ENCODE assay signal across 9 cellular contexts in the genomic region with DNA sequence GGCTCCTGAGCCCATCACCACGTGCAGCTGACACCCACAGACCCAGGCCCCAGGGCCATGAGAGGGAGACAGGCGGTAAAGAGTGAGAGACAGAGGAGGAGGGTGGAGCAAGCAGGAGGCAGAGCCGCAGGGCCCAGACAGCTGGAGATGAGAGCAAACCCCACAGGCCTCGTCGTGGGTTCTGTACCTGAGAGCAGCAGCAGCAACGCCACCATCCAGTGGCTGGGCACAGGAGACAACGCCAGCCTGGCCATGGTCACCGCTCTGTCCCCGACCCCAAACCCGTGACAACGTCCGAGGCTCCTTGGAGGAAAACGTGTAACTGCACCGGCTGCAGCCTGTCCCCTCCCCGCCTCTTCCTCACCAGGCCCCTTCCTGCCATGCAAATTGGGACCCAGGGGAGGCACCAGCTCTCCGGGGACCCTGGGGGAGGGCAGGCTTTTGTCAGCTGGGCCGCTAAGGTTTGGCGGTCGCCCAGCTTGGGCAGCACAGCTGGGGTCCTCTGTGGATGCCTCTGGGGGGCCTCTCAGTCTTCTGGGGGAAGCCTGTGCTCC. TPM values are rescaled to one million over a fixed set of nuclear protein-coding genes. Genes with fewer than 3 reads are reported as not detected.
DNase-seq lines count a peak whose midpoint lies in the region; ATAC-seq and TF ChIP-seq lines count a peak whose summit lies in the region.
"Had no signal": no experiment of that assay in that cellular context is flagged by ENCODE, and none has a peak within 500 bp of the region (broad histone marks: within the 10 kb centered on the region; RNA-seq: fewer than 3 reads in every experiment).

A gene (minus strand): TSS at position 324 of the 554 bp plus-strand sequence. CDS start 70 bp downstream, at position 254.

- H3K36me3 ChIP-seq in vagina (no peaks in the 10 kb centered on the region), tibial nerve (no peaks in the 10 kb centered on the region)

- intact Hi-C loops in left ventricle myocardium superior (cut with micrococcal nuclease), result no loop called here
- intact Hi-C loops in vagina (cut with DNase I), result no loop called here

- peak; percentile 81 for ATAC-seq in GM18868 (IDR thresholded peaks at IDR 0.05; ENCODE audit: unreplicated experiment)
- ATAC-seq in HG02678 (IDR thresholded peaks at IDR 0.05; ENCODE audit: unreplicated experiment), result peak; percentile 83
- peak; percentile 18 for ATAC-seq in left ventricle myocardium superior

- TF ChIP-seq CTCF in vagina (IDR thresholded peaks at IDR 0.05) (no peak), tibial nerve (IDR thresholded peaks at IDR 0.05) (no peak)

- H3K4me1 ChIP-seq in vagina (peaks cover 22% of the 10 kb centered on the region), tibial nerve (peaks cover 0 to 22% (median 3%) of the 10 kb centered on the region in 4 donors)

- no peak for TF ChIP-seq EP300 in tibial nerve (IDR thresholded peaks at IDR 0.05)

- H3K4me3 ChIP-seq in vagina, result peak within 1 kb of the TSS; percentile 3 to 11
- H3K4me3 ChIP-seq in tibial nerve, result peak within 1 kb of the TSS in 1 of 4 donors; percentile 42

- H3K27me3 ChIP-seq in vagina, result no peaks in the 10 kb centered on the region
- no peaks in the 10 kb centered on the region for H3K27me3 ChIP-seq in tibial nerve

- WGBS in tibial nerve, 2 donors, result 57 to 67% methylated on average over 8 to 10 of the region's 19 CpGs

- DNase-seq in UCSD-AML1 (lab: John Stamatoyannopoulos, UW; ENCODE audit: unreplicated experiment) (peak; percentile 58), left ventricle myocardium superior (no peak), vagina (ENCODE audit: extremely low spot score in 2 of 2) (no peak), DMS79 (lab: John Stamatoyannopoulos, UW) (no peak), HUDEP-2 (lab: John Stamatoyannopoulos, UW; ENCODE audit: unreplicated experiment in 76 of 76) (no peak), tibial nerve (ENCODE audit: low spot score in 2 of 2) (no peak)

- H3K27ac ChIP-seq in vagina (peak within 1 kb of the TSS; percentile 63), tibial nerve (peak within 1 kb of the TSS in 2 of 4 donors; percentile 48 to 52)

- TF ChIP-seq POLR2A in vagina (IDR thresholded peaks at IDR 0.05), result no peak
- TF ChIP-seq POLR2A in tibial nerve (IDR thresholded peaks at IDR 0.05), result no peak

- H3K9me3 ChIP-seq in vagina, result no peaks in the 10 kb centered on the region
- no peaks in the 10 kb centered on the region for H3K9me3 ChIP-seq in tibial nerve

RNA-seq across cellular contexts. Expression of the gene that starts here (rescaled TPM):
- total RNA-seq in left ventricle myocardium superior, result 5.7 TPM
- total RNA-seq in vagina, result 3.9 TPM
- 10 to 100 TPM in 2 of 4 donors, 1 to 10 TPM in 2; 8.6 to 10.9 (median 9.9) TPM for total RNA-seq in tibial nerve
- total RNA-seq: NCI-H460 had no signal

Comparison
In these comparisons a context has a peak if more than half of its experiments do, and no peak if none do; other contexts are left out.
1. ATAC-seq: peak in every context shown above with its lines; median percentile 83 in HG02678; 81 in GM18868; 18 in left ventricle myocardium superior.